ENCODE assay signal across 11 cellular contexts in genomic region chr20:6575912-6576391, GRCh38.
DNase-seq lines count a peak whose midpoint lies in the region; ATAC-seq, FAIRE-seq and TF ChIP-seq lines count a peak whose summit lies in the region.
"Had no signal": no experiment of that assay in that cellular context is flagged by ENCODE, and none has a peak within 500 bp of the region (broad histone marks: within the 10 kb centered on the region; RNA-seq: fewer than 3 reads in every experiment).

No MANE protein-coding gene starts in this region.

- DNase-seq in H1 (ENCODE audit: low read depth in 1 of 2, low spot score in 2 of 2) (no peak), progenitor cell of endocrine pancreas (ENCODE audit: low spot score, unreplicated experiment) (no peak), NCI-H2029 treated with DMSO at 0.1 percent for 48 hours (lab: John Stamatoyannopoulos, UW) (no peak), adrenal gland (no peak)
- DNase-seq: stimulated activated CD4-positive, alpha-beta T cell treated with anti-CD3 and anti-CD28 coated beads, Interleukin-2, amount 100 ng/mL, for 24 hours had no signal

- H3K4me3 ChIP-seq in KMS-11 (IDR thresholded peaks at IDR 0.05; ENCODE audit: insufficient read depth, low read depth, low read length): no peak overlapping the region
- no peak overlapping the region for H3K4me3 ChIP-seq in H1 (ENCODE audit: extremely low read depth in 1 of 4, insufficient read depth in 2 of 4, low read depth in 3 of 4, low read length in 4 of 4)
- no peak overlapping the region for H3K4me3 ChIP-seq in adrenal gland

- no peak overlapping the region for H2BK12ac ChIP-seq in H1 (ENCODE audit: low read depth, low read length)

- H3K27me3 Mint-ChIP-seq in progenitor cell of endocrine pancreas: no peaks in the 10 kb centered on the region
- H3K27me3 Mint-ChIP-seq: activated T-helper 17 cell treated with anti-CD3 and anti-CD28 coated beads, Interleukin-2, amount 50 U/mL, for 72 hours; dendritic cell treated with granulocyte-macrophage colony-stimulating factor and Interleukin-4, amounts not matched to agents 40 ng/mL and 50 ng/mL, for 4 days had no signal

- no peaks in the 10 kb centered on the region for H3K23me2 ChIP-seq in H1 (ENCODE audit: low read depth, low read length)

- H4K8ac ChIP-seq in H1 (ENCODE audit: extremely low read depth, insufficient read depth, low read length): no peak overlapping the region

- no peak overlapping the region for H3K18ac ChIP-seq in H1 (ENCODE audit: extremely low read depth, low read length)

- H3K4me3 Mint-ChIP-seq in progenitor cell of endocrine pancreas (ENCODE audit: low read depth): no peak overlapping the region
- H3K4me3 Mint-ChIP-seq: activated T-helper 17 cell treated with anti-CD3 and anti-CD28 coated beads, Interleukin-2, amount 50 U/mL, for 72 hours; dendritic cell treated with granulocyte-macrophage colony-stimulating factor and Interleukin-4, amounts not matched to agents 40 ng/mL and 50 ng/mL, for 4 days; natural killer cell treated with Interleukin-12 subunit alpha and Interleukin-12 subunit beta and Interleukin-15 and Interleukin-18, amount 100 ng/mL, for 72 hours had no signal

- H3K56ac ChIP-seq in H1 (replicated peaks; ENCODE audit: insufficient read length, low read depth, low read length): no peak overlapping the region

- TF ChIP-seq RAD21 in H1 (IDR thresholded peaks at IDR 0.05 in 1 of 2, conservative IDR thresholded peaks at IDR 0.05 in 1 of 2; ENCODE audit: low read depth in 2 of 2, low read length in 2 of 2): no peak

- no peaks in the 10 kb centered on the region for H3K27me3 ChIP-seq in KMS-11 (ENCODE audit: insufficient read depth, low read depth)
- no peaks in the 10 kb centered on the region for H3K27me3 ChIP-seq in H1 (replicated peaks in 1 of 4; ENCODE audit: control insufficient read depth in 3 of 4, extremely low read depth in 1 of 4, insufficient read depth in 3 of 4, low read length in 3 of 4)
- H3K27me3 ChIP-seq in adrenal gland: peaks cover under 1% of the 10 kb centered on the region

- H2BK120ac ChIP-seq in H1 (replicated peaks; ENCODE audit: low read depth, low read length): no peak overlapping the region

- H2BK20ac ChIP-seq in H1 (ENCODE audit: low read length): no peak overlapping the region

- CTCF ChIA-PET in H1 (lab: Charles Lee; ENCODE audit: partially characterized antibody): interaction anchor here (1.8 kb wide), 1 partner anchor 391 kb away, joined by 5 read pairs; no protein-coding TSS in a partner anchor

- H3K9me3 Mint-ChIP-seq in progenitor cell of endocrine pancreas (ENCODE audit: low read depth): no peaks in the 10 kb centered on the region
- H3K9me3 Mint-ChIP-seq: dendritic cell treated with granulocyte-macrophage colony-stimulating factor and Interleukin-4, amounts not matched to agents 40 ng/mL and 50 ng/mL, for 4 days had no signal

- no peak overlapping the region for H2BK5ac ChIP-seq in H1 (ENCODE audit: low read depth, low read length)

- no peak overlapping the region for H4K91ac ChIP-seq in H1 (replicated peaks; ENCODE audit: insufficient read length, low read length)

- peaks cover 15% of the 10 kb centered on the region for H3K4me1 Mint-ChIP-seq in progenitor cell of endocrine pancreas (ENCODE audit: low read depth)
- H3K4me1 Mint-ChIP-seq: activated T-helper 17 cell treated with anti-CD3 and anti-CD28 coated beads, Interleukin-2, amount 50 U/mL, for 72 hours had no signal

- H4K20me1 ChIP-seq in KMS-11 (ENCODE audit: insufficient read depth): no peaks in the 10 kb centered on the region
- H4K20me1 ChIP-seq in H1 (replicated peaks in 1 of 2; ENCODE audit: control insufficient read depth in 1 of 2, insufficient read depth in 2 of 2, low read length in 2 of 2): no peaks in the 10 kb centered on the region

- TF ChIP-seq EP300 in H1 (IDR thresholded peaks at IDR 0.05; ENCODE audit: borderline replicate concordance in 1 of 2, low read depth in 2 of 2, low read length in 2 of 2): no peak

- peak; percentile 61 for ATAC-seq in GM21390 (IDR thresholded peaks at IDR 0.05; ENCODE audit: unreplicated experiment)
- ATAC-seq in GM18519 (IDR thresholded peaks at IDR 0.05; ENCODE audit: low FRiP score, unreplicated experiment): no peak
- ATAC-seq: activated T-helper 17 cell treated with anti-CD3 and anti-CD28 coated beads, Interleukin-2, amount 50 U/mL, for 72 hours; natural killer cell treated with Interleukin-12 subunit alpha and Interleukin-12 subunit beta and Interleukin-15 and Interleukin-18, amount 100 ng/mL, for 72 hours had no signal

- H3K79me1 ChIP-seq in H1 (ENCODE audit: low read depth, low read length): no peaks in the 10 kb centered on the region

- H3K4ac ChIP-seq in H1 (replicated peaks; ENCODE audit: insufficient read length, low read depth, low read length): no peak overlapping the region

- peak overlapping the region; percentile 7 for H3K27ac Mint-ChIP-seq in progenitor cell of endocrine pancreas
- H3K27ac Mint-ChIP-seq: activated T-helper 17 cell treated with anti-CD3 and anti-CD28 coated beads, Interleukin-2, amount 50 U/mL, for 72 hours; dendritic cell treated with granulocyte-macrophage colony-stimulating factor and Interleukin-4, amounts not matched to agents 40 ng/mL and 50 ng/mL, for 4 days; natural killer cell treated with Interleukin-12 subunit alpha and Interleukin-12 subunit beta and Interleukin-15 and Interleukin-18, amount 100 ng/mL, for 72 hours had no signal

- TF ChIP-seq CTCF in KMS-11 (conservative IDR thresholded peaks at IDR 0.05; ENCODE audit: low read depth, low read length) (no peak), H1 (IDR thresholded peaks at IDR 0.05; ENCODE audit: control extremely low read depth in 1 of 3, insufficient read depth in 1 of 3, low read depth in 1 of 3, low read length in 3 of 3) (no peak), progenitor cell of endocrine pancreas (IDR thresholded peaks at IDR 0.05; ENCODE audit: unreplicated experiment) (no peak), adrenal gland (IDR thresholded peaks at IDR 0.05) (no peak)

- TF ChIP-seq POLR2A in H1 (IDR thresholded peaks at IDR 0.05; ENCODE audit: control extremely low read depth in 1 of 2, low read depth in 2 of 2, low read length in 2 of 2) (no peak), adrenal gland (IDR thresholded peaks at IDR 0.05) (no peak)

- H3K36me3 ChIP-seq in KMS-11 (ENCODE audit: insufficient read depth) (no peaks in the 10 kb centered on the region), H1 (ENCODE audit: control insufficient read depth in 2 of 4, insufficient read depth in 4 of 4, low read length in 3 of 4) (no peaks in the 10 kb centered on the region), adrenal gland (replicated peaks in 1 of 2) (no peaks in the 10 kb centered on the region)

- H2AFZ ChIP-seq in KMS-11 (ENCODE audit: low read depth): peak overlapping the region; percentile 59
- 0 out of 2 replicates have a peak overlapping the region, but pooled peaks have one; percentile 48 for H2AFZ ChIP-seq in H1 (ENCODE audit: low read length)

- H3K14ac ChIP-seq in H1 (ENCODE audit: insufficient read length): no peak overlapping the region

- H3K79me2 ChIP-seq in KMS-11 (ENCODE audit: insufficient read depth, low read depth): no peaks in the 10 kb centered on the region
- H3K79me2 ChIP-seq in H1 (ENCODE audit: control insufficient read depth in 1 of 2, insufficient read depth in 2 of 2, low read length in 2 of 2): no peaks in the 10 kb centered on the region

- 79% methylated on average over 7 of the region's 7 CpGs; no CpG with 5 or more reads in 1 of the 2 experiments for WGBS in H1 (ENCODE audit: extremely low coverage in 1 of 2, insufficient coverage in 1 of 2, insufficient read length in 1 of 2, insufficient replicate concordance in 2 of 2, low coverage in 1 of 2, low lambda C conversion rate in 2 of 2, missing lambda C conversion rate in 1 of 2), 2 experiments
- WGBS in adrenal gland, 4 donors: 51 to 63% (median 56%) methylated on average over 7 of the region's 7 CpGs

- no peak overlapping the region for H4K5ac ChIP-seq in H1 (ENCODE audit: insufficient read length, low read depth, low read length)

- H3K9ac ChIP-seq in KMS-11: peak overlapping the region; percentile 40; the same call in 1 of the 2 replicates
- H3K9ac ChIP-seq in H1 (replicated peaks in 1 of 4; ENCODE audit: extremely low read depth in 1 of 4, low read depth in 3 of 4, low read length in 3 of 4): no peak overlapping the region

- peak overlapping the region; percentile 89 for H3K27ac ChIP-seq in KMS-11
- H3K27ac ChIP-seq in H1 (ENCODE audit: low read depth, low read length): no peak overlapping the region
- H3K27ac ChIP-seq in adrenal gland: no peak overlapping the region

- no peaks in the 10 kb centered on the region for H3K9me3 ChIP-seq in H1 (ENCODE audit: insufficient read depth in 2 of 2, low read depth in 1 of 2, low read length in 1 of 2)
- no peaks in the 10 kb centered on the region for H3K9me3 ChIP-seq in adrenal gland (replicated peaks in 1 of 3)

- no peaks in the 10 kb centered on the region for H3K36me3 Mint-ChIP-seq in progenitor cell of endocrine pancreas (ENCODE audit: insufficient read depth)
- H3K36me3 Mint-ChIP-seq: natural killer cell treated with Interleukin-12 subunit alpha and Interleukin-12 subunit beta and Interleukin-15 and Interleukin-18, amount 100 ng/mL, for 72 hours had no signal

- H2AK5ac ChIP-seq in H1 (ENCODE audit: low read depth, low read length): no peak overlapping the region

- POLR2A ChIA-PET in H1 (lab: Charles Lee; ENCODE audit: partially characterized antibody): no interaction called here

- H3K4me1 ChIP-seq in KMS-11 (ENCODE audit: low read depth, poor library complexity, severe bottlenecking): peaks cover 77% of the 10 kb centered on the region
- H3K4me1 ChIP-seq in H1 (replicated peaks in 1 of 4; ENCODE audit: control insufficient read depth in 3 of 4, insufficient read depth in 4 of 4, low read length in 3 of 4): peaks cover 0 to 3% (median 0%) of the 10 kb centered on the region in 4 experiments; a peak in 1 of 7 replicates
- no peaks in the 10 kb centered on the region for H3K4me1 ChIP-seq in adrenal gland (replicated peaks in 1 of 2)

- no peak overlapping the region for H3K23ac ChIP-seq in H1 (ENCODE audit: insufficient read length)

- H2BK15ac ChIP-seq in H1 (ENCODE audit: low read length): no peak overlapping the region

- FAIRE-seq in H1 (lab: Jason Lieb, UNC): no peak

- intact Hi-C loops in adrenal gland (cut with DNase I): no loop called here

- H3K4me2 ChIP-seq in KMS-11: peak overlapping the region; percentile 81
- no peak overlapping the region for H3K4me2 ChIP-seq in H1 (ENCODE audit: insufficient read depth in 1 of 2, low read depth in 2 of 2, low read length in 2 of 2)

TF ChIP-seq in H1, 55 proteins besides CTCF, POLR2A, EP300 and RAD21 (continues in another document):
- TF ChIP-seq CHD2 (IDR thresholded peaks at IDR 0.05; ENCODE audit: low read length) (no peak), CEBPB (IDR thresholded peaks at IDR 0.05; ENCODE audit: low read depth, low read length) (no peak), FOSL1 (IDR thresholded peaks at IDR 0.05; ENCODE audit: insufficient read depth, low read depth, low read length) (no peak), RBBP5 (IDR thresholded peaks at IDR 0.05; ENCODE audit: borderline replicate concordance, low read depth, low read length) (no peak), JUN (IDR thresholded peaks at IDR 0.05; ENCODE audit: low read depth, low read length) (no peak), RFX5 (IDR thresholded peaks at IDR 0.05; ENCODE audit: borderline replicate concordance, low read depth, low read length) (no peak), JUND (IDR thresholded peaks at IDR 0.05; ENCODE audit: low read length) (no peak)
